11 cellular contexts compared by ENCODE assay signal in the genomic region with DNA sequence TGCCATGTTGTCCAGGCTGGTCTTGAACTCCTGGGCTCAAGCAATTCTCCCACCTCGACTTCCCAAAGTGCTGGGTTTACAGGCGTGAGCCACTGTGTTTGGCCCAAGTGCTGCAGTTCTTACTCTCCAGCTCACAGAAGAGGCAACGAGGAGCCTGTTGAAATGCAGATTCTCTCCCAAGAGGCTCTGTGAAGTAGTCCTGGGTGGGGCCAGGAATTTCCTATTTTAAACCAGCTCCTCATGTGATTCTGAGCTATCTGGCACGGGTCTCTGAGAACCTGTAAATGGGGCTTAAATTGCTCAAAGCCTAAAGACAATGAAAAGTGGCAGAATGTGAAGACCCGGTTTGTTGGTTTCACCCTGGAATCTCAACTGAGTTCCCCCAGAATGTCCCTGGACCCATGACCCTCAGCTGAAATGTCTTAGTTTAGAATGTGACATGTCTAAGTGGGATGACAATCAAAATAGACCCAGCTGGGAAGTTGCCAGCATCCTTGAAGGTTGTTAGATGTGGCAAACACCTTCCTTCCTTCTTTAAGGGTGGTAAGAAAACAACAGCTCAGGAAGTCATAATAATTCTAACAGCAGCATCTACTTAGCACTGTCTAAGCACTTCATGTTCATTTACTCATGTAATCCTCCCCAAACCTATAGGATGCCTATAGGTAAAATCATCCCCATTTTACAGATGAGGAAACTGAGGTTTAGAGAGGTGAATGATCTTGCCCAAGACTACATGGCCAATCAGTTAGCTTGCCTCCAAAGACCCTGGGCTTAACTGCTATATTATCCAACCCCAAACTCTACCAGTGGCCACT. TPM values are rescaled to one million over a fixed set of nuclear protein-coding genes. Genes with fewer than 3 reads are reported as not detected.
A peak's percentile ranks its signal among the peaks of the same experiment; 100 is the strongest.
DNase-seq lines count a peak whose midpoint lies in the region; ATAC-seq and TF ChIP-seq lines count a peak whose summit lies in the region.
"Had no signal": no experiment of that assay in that cellular context is flagged by ENCODE, and none has a peak within 500 bp of the region (broad histone marks: within the 10 kb centered on the region; RNA-seq: fewer than 3 reads in every experiment).

No MANE protein-coding gene starts in this region.

- in situ Hi-C loops in KBM-7 (cut with MboI; ENCODE audit: low pct_unique_long_range_greater_than_20kb, low sequenced_read_pairs) = no loop called here

- no peaks in the 10 kb centered on the region for H3K36me3 ChIP-seq in lower lobe of right lung

- H3K9me3 Mint-ChIP-seq in activated T-helper 17 cell treated with anti-CD3 and anti-CD28 coated beads, Interleukin-2, amount 50 U/mL, for 72 hours = peaks cover 2% of the 10 kb centered on the region

- ATAC-seq in activated T-helper 17 cell treated with anti-CD3 and anti-CD28 coated beads, Interleukin-2, amount 50 U/mL, for 72 hours (replicated peaks) = peak; percentile 14
- ATAC-seq in lower lobe of right lung (peak; percentile 69 to 78), GM18907 (IDR thresholded peaks at IDR 0.05; ENCODE audit: unreplicated experiment) (no peak), GM21423 (IDR thresholded peaks at IDR 0.05; ENCODE audit: unreplicated experiment) (no peak)

- peaks cover 21% of the 10 kb centered on the region for H3K4me1 Mint-ChIP-seq in activated T-helper 17 cell treated with anti-CD3 and anti-CD28 coated beads, Interleukin-2, amount 50 U/mL, for 72 hours

- peak overlapping the region; percentile 98 for H3K27ac Mint-ChIP-seq in activated T-helper 17 cell treated with anti-CD3 and anti-CD28 coated beads, Interleukin-2, amount 50 U/mL, for 72 hours

- H3K36me3 Mint-ChIP-seq in activated T-helper 17 cell treated with anti-CD3 and anti-CD28 coated beads, Interleukin-2, amount 50 U/mL, for 72 hours (ENCODE audit: low read depth) = peaks cover 95% of the 10 kb centered on the region

- no peak for TF ChIP-seq CTCF in AG10803 (conservative IDR thresholded peaks at IDR 0.05; ENCODE audit: low read length)
- TF ChIP-seq CTCF in lower lobe of right lung (IDR thresholded peaks at IDR 0.05) = no peak

- DNase-seq in AG10803 (ENCODE audit: low read depth) (peak; percentile 26), KBM-7 (peak; percentile 47), lower lobe of right lung (no peak), NCI-H1436 (lab: John Stamatoyannopoulos, UW) (no peak), NCI-H526 (lab: John Stamatoyannopoulos, UW) (no peak)
- DNase-seq: COR-L47, NCI-H1436 treated with DMSO at 0.1 percent for 48 hours had no signal

- intact Hi-C loops in lower lobe of right lung (cut with DNase I) = no loop called here

- peaks cover 18% of the 10 kb centered on the region for H3K4me1 ChIP-seq in lower lobe of right lung

- peaks cover 2% of the 10 kb centered on the region for H3K9me3 ChIP-seq in lower lobe of right lung

- H3K27me3 ChIP-seq in lower lobe of right lung (ENCODE audit: low read depth) = no peaks in the 10 kb centered on the region

- peak overlapping the region; percentile 92 for H3K4me3 Mint-ChIP-seq in activated T-helper 17 cell treated with anti-CD3 and anti-CD28 coated beads, Interleukin-2, amount 50 U/mL, for 72 hours

- no peaks in the 10 kb centered on the region for H3K27me3 Mint-ChIP-seq in activated T-helper 17 cell treated with anti-CD3 and anti-CD28 coated beads, Interleukin-2, amount 50 U/mL, for 72 hours

- H3K4me3 ChIP-seq in AG10803 (ENCODE audit: low read length) (no peak overlapping the region), lower lobe of right lung (no peak overlapping the region)

- peak overlapping the region; percentile 37 for H3K27ac ChIP-seq in lower lobe of right lung
- H3K27ac ChIP-seq: RWPE1 had no signal

RNA-seq across cellular contexts. Expression of gene ATP5PO, which starts 20.8 kb away (rescaled TPM):
- 100 to 1,000 TPM; 203 to 227 TPM for total RNA-seq in activated T-helper 17 cell treated with anti-CD3 and anti-CD28 coated beads, Interleukin-2, amount 50 U/mL, for 72 hours
- 100 TPM for total RNA-seq in lower lobe of right lung

Comparison
In these comparisons a context has a peak if more than half of its experiments do, and no peak if none do; other contexts are left out.
1. DNase-seq: peak in AG10803 (single experiment) and KBM-7 (single experiment); none in lower lobe of right lung (single experiment), NCI-H1436 (single experiment) and NCI-H526 (0 of 2).
2. ATAC-seq: peak in activated T-helper 17 cell treated with anti-CD3 and anti-CD28 coated beads, Interleukin-2, amount 50 U/mL, for 72 hours (single experiment) and lower lobe of right lung (2 of 2); none in GM18907 (single experiment) and GM21423 (single experiment).